In genomic region chr12:57078519-57079404, GRCh38 we compare ENCODE assay signal across 8 cellular contexts. TPM values are rescaled to one million over a fixed set of nuclear protein-coding genes. Genes with fewer than 3 reads are reported as not detected.
A peak's percentile ranks its signal among the peaks of the same experiment; 100 is the strongest.
DNase-seq lines count a peak whose midpoint lies in the region; ATAC-seq and TF ChIP-seq lines count a peak whose summit lies in the region.

TSS of gene NEMP1 (minus strand) at chr12:57078791. CDS start at chr12:57078745, 46 bp downstream.

- no peaks in the 10 kb centered on the region for H3K27me3 ChIP-seq in RWPE2 (ENCODE audit: insufficient read depth, poor library complexity, severe bottlenecking)

- no peaks in the 10 kb centered on the region for H3K9me3 Mint-ChIP-seq in activated T-helper 2 cell treated with anti-CD3 and anti-CD28 coated beads, Interferon-gamma antibody, Interleukin-2, Interleukin-4, amounts not matched to agents 10 μg/mL and 5 μg/mL and 100 μg/mL, durations not matched to agents 14 hours and 24 hours and 36 hours
- no peaks in the 10 kb centered on the region for H3K9me3 Mint-ChIP-seq in natural killer cell

- H3K4me3 Mint-ChIP-seq in activated T-helper 2 cell treated with anti-CD3 and anti-CD28 coated beads, Interferon-gamma antibody, Interleukin-2, Interleukin-4, amounts not matched to agents 10 μg/mL and 5 μg/mL and 100 μg/mL, durations not matched to agents 14 hours and 24 hours and 36 hours (ENCODE audit: low read depth) = peak within 1 kb of the TSS; percentile 100
- H3K4me3 Mint-ChIP-seq in natural killer cell = peak within 1 kb of the TSS; percentile 100

- H3K4me3 ChIP-seq in RWPE2 (ENCODE audit: severe bottlenecking) (peak within 1 kb of the TSS; percentile 72), fibroblast of mammary gland (ENCODE audit: control insufficient read depth, low read depth, low read length) (peak within 1 kb of the TSS; percentile 85)

- peak; percentile 100 for DNase-seq in EH (ENCODE audit: low read depth)
- DNase-seq in H4 (ENCODE audit: low spot score) = peak; percentile 100
- DNase-seq in LoVo (ENCODE audit: low spot score) = peak; percentile 100
- peak; percentile 98 for DNase-seq in RWPE2 (ENCODE audit: low spot score)
- DNase-seq in activated T-helper 2 cell treated with anti-CD3 and anti-CD28 coated beads, Interferon-gamma antibody, Interleukin-2, Interleukin-4, amounts not matched to agents 10 μg/mL and 5 μg/mL and 100 μg/mL, durations not matched to agents 14 hours and 24 hours and 36 hours (ENCODE audit: low spot score) = peak; percentile 97
- peak; percentile 100 for DNase-seq in fibroblast of mammary gland (ENCODE audit: low read depth)
- peak; percentile 90 for DNase-seq in natural killer cell
- peak; percentile 97 for DNase-seq in stimulated activated naive CD4-positive, alpha-beta T cell treated with Interleukin-2 at 50 U/mL for 16 hours (lab: John Stamatoyannopoulos, UW)

- H3K36me3 ChIP-seq in RWPE2 (ENCODE audit: low read depth) = peaks cover 13% of the 10 kb centered on the region

- TF ChIP-seq CTCF in RWPE2 (IDR thresholded peaks at IDR 0.05; ENCODE audit: poor library complexity, severe bottlenecking) = no peak
- TF ChIP-seq CTCF in fibroblast of mammary gland (conservative IDR thresholded peaks at IDR 0.05; ENCODE audit: control insufficient read depth, insufficient read depth, low read depth, low read length) = no peak
- TF ChIP-seq CTCF in natural killer cell (IDR thresholded peaks at IDR 0.05) = no peak

- peak; percentile 98 for ATAC-seq in RWPE2 (ENCODE audit: low read depth)
- peak; percentile 94 to 99 (median 95) for ATAC-seq in natural killer cell

- peak within 1 kb of the TSS; percentile 60 for H3K27ac ChIP-seq in RWPE2 (ENCODE audit: poor library complexity, severe bottlenecking)

- peak within 1 kb of the TSS; percentile 98 for H3K27ac Mint-ChIP-seq in activated T-helper 2 cell treated with anti-CD3 and anti-CD28 coated beads, Interferon-gamma antibody, Interleukin-2, Interleukin-4, amounts not matched to agents 10 μg/mL and 5 μg/mL and 100 μg/mL, durations not matched to agents 14 hours and 24 hours and 36 hours
- H3K27ac Mint-ChIP-seq in natural killer cell = peak within 1 kb of the TSS; percentile 97 to 99

- peaks cover 41% of the 10 kb centered on the region for H3K36me3 Mint-ChIP-seq in activated T-helper 2 cell treated with anti-CD3 and anti-CD28 coated beads, Interferon-gamma antibody, Interleukin-2, Interleukin-4, amounts not matched to agents 10 μg/mL and 5 μg/mL and 100 μg/mL, durations not matched to agents 14 hours and 24 hours and 36 hours (ENCODE audit: low read depth)
- H3K36me3 Mint-ChIP-seq in natural killer cell = no peaks in the 10 kb centered on the region

- peaks cover 3% of the 10 kb centered on the region for H3K4me1 ChIP-seq in RWPE2 (ENCODE audit: insufficient read depth, poor library complexity, severe bottlenecking)

- peaks cover 27% of the 10 kb centered on the region for H3K4me1 Mint-ChIP-seq in activated T-helper 2 cell treated with anti-CD3 and anti-CD28 coated beads, Interferon-gamma antibody, Interleukin-2, Interleukin-4, amounts not matched to agents 10 μg/mL and 5 μg/mL and 100 μg/mL, durations not matched to agents 14 hours and 24 hours and 36 hours (ENCODE audit: low read depth)
- H3K4me1 Mint-ChIP-seq in natural killer cell = peaks cover 11 to 13% of the 10 kb centered on the region in 2 donors

- no peaks in the 10 kb centered on the region for H3K27me3 Mint-ChIP-seq in activated T-helper 2 cell treated with anti-CD3 and anti-CD28 coated beads, Interferon-gamma antibody, Interleukin-2, Interleukin-4, amounts not matched to agents 10 μg/mL and 5 μg/mL and 100 μg/mL, durations not matched to agents 14 hours and 24 hours and 36 hours (ENCODE audit: low read depth)
- no peaks in the 10 kb centered on the region for H3K27me3 Mint-ChIP-seq in natural killer cell (ENCODE audit: low read depth in 2 of 2)

- no peaks in the 10 kb centered on the region for H3K9me3 ChIP-seq in RWPE2 (ENCODE audit: severe bottlenecking)

- intact Hi-C loops in activated T-helper 2 cell treated with anti-CD3 and anti-CD28 coated beads, Interferon-gamma antibody, Interleukin-2, Interleukin-4, amounts not matched to agents 10 μg/mL and 5 μg/mL and 100 μg/mL, durations not matched to agents 14 hours and 24 hours and 36 hours (cut with micrococcal nuclease) = loop anchor here (1.0 to 2.0 kb wide), 5 partner anchors 9 to 558 kb away; partner anchors contain the start of genes NACA and RBMS2
- intact Hi-C loops in natural killer cell (cut with micrococcal nuclease) = loop anchor here (1.0 to 2.0 kb wide), 3 partner anchors 10 to 34 kb away; no protein-coding TSS in a partner anchor

RNA-seq across cellular contexts. Expression of gene NEMP1, which starts in this region (rescaled TPM):
- total RNA-seq in H4 (2014; rRNA removed; shearing (Covaris generic)) = 10.5 and 18.0 TPM in 2 replicates
- total RNA-seq in activated T-helper 2 cell treated with anti-CD3 and anti-CD28 coated beads, Interferon-gamma antibody, Interleukin-2, Interleukin-4, amounts not matched to agents 10 μg/mL and 5 μg/mL and 100 μg/mL, durations not matched to agents 14 hours and 24 hours and 36 hours = 79.8 and 86.7 TPM in 2 replicates
- 10 to 100 TPM; 11.1 to 16.7 (median 12.1) TPM for total RNA-seq in natural killer cell

Comparison
In these comparisons a context has a peak if more than half of its experiments do, and no peak if none do; other contexts are left out.
1. Peak in every context shown above with its lines: DNase-seq, ATAC-seq, H3K4me3 ChIP-seq and H3K27ac ChIP-seq.